In genomic region chr14:28773917-28774691, GRCh38 we compare ENCODE assay signal across 1 cellular context.
TF ChIP-seq lines count a peak whose summit lies in the region.

No MANE protein-coding gene starts in this region.

TF ChIP-seq in K562, 482 proteins besides CTCF, POLR2A, EP300 and RAD21 (continued from another document):
- peak in 1 of 2 experiments; percentile 23; a peak in 1 of 4 replicates for TF ChIP-seq NRF1 (conservative IDR thresholded peaks at IDR 0.05 in 1 of 2, IDR thresholded peaks at IDR 0.05 in 1 of 2)
- no peak for TF ChIP-seq ZC3H11A (IDR thresholded peaks at IDR 0.05; ENCODE audit: low read depth, low read length)
